ENCODE assay signal across 1 cellular context in the genomic region with DNA sequence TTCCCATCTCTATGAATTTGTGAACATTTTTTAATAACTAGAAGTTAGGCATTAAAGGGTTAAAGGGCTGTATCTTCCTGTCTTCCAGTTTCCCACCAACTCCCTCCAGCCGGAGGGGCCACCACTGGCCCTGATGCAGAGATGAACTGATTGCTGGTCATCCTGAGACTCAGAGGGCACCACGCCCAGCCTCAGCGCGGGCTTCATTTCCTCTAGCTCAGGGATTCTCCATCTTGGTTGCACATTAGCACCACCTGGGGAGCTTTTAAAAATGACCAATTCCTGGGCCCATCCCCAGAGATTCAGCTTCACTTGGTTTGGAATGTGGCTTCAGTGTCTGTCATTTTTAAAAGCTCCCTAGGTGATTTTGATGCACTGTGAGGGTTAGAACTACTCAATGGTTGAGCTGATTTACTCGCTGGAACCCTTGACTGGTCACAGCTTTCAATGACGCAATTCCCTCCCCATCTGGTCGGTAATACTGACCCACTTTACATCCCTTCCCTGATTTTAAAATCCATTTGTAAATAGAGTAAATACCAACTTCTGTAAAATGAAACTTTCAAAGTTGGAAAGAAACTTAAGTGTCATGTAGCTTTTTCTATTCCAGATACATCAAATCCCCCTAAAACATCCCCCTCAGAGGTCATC.
A peak's percentile ranks its signal among the peaks of the same experiment; 100 is the strongest.
TF ChIP-seq lines count a peak whose summit lies in the region.

No MANE protein-coding gene starts in this region.

TF ChIP-seq in K562, 482 proteins besides CTCF, POLR2A, EP300 and RAD21 (continued from another document and continues in another):
- TF ChIP-seq, protein P1, sequence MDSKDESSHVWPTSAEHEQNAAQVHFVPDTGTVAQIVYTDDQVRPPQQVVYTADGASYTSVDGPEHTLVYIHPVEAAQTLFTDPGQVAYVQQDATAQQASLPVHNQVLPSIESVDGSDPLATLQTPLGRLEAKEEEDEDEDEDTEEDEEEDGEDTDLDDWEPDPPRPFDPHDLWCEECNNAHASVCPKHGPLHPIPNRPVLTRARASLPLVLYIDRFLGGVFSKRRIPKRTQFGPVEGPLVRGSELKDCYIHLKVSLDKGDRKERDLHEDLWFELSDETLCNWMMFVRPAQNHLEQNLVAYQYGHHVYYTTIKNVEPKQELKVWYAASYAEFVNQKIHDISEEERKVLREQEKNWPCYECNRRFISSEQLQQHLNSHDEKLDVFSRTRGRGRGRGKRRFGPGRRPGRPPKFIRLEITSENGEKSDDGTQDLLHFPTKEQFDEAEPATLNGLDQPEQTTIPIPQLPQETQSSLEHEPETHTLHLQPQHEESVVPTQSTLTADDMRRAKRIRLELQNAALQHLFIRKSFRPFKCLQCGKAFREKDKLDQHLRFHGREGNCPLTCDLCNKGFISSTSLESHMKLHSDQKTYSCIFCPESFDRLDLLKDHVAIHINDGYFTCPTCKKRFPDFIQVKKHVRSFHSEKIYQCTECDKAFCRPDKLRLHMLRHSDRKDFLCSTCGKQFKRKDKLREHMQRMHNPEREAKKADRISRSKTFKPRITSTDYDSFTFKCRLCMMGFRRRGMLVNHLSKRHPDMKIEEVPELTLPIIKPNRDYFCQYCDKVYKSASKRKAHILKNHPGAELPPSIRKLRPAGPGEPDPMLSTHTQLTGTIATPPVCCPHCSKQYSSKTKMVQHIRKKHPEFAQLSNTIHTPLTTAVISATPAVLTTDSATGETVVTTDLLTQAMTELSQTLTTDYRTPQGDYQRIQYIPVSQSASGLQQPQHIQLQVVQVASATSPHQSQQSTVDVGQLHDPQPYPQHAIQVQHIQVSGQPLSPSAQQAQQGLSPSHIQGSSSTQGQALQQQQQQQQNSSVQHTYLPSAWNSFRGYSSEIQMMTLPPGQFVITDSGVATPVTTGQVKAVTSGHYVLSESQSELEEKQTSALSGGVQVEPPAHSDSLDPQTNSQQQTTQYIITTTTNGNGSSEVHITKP (IDR thresholded peaks at IDR 0.05; ENCODE audit: partially characterized antibody) = peak; percentile 69
- TF ChIP-seq, protein P2, sequence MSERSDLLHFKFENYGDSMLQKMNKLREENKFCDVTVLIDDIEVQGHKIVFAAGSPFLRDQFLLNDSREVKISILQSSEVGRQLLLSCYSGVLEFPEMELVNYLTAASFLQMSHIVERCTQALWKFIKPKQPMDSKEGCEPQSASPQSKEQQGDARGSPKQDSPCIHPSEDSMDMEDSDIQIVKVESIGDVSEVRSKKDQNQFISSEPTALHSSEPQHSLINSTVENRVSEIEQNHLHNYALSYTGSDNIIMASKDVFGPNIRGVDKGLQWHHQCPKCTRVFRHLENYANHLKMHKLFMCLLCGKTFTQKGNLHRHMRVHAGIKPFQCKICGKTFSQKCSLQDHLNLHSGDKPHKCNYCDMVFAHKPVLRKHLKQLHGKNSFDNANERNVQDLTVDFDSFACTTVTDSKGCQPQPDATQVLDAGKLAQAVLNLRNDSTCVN (CRISPR knock-in tag; IDR thresholded peaks at IDR 0.05) = no peak
- TF ChIP-seq ZNF444 (CRISPR knock-in tag; IDR thresholded peaks at IDR 0.05) = no peak
- no peak for TF ChIP-seq SPI1 (IDR thresholded peaks at IDR 0.05; ENCODE audit: borderline replicate concordance, low read depth, low read length)
- no peak for TF ChIP-seq TSC22D4 (tag; IDR thresholded peaks at IDR 0.05)
- peak; percentile 10; the same call in 1 of the 2 replicates for TF ChIP-seq JUND (IDR thresholded peaks at IDR 0.05; ENCODE audit: borderline replicate concordance, low read depth, low read length)
- TF ChIP-seq JUND (tag; IDR thresholded peaks at IDR 0.05; ENCODE audit: borderline replicate concordance, low read depth, low read length) = no peak; the same call in 2 of the 3 replicates
- TF ChIP-seq KLF1 (tag; IDR thresholded peaks at IDR 0.05) = peak; percentile 55; the same call in 1 of the 2 replicates
- TF ChIP-seq CC2D1A (IDR thresholded peaks at IDR 0.05) = no peak
- TF ChIP-seq, protein P3, sequence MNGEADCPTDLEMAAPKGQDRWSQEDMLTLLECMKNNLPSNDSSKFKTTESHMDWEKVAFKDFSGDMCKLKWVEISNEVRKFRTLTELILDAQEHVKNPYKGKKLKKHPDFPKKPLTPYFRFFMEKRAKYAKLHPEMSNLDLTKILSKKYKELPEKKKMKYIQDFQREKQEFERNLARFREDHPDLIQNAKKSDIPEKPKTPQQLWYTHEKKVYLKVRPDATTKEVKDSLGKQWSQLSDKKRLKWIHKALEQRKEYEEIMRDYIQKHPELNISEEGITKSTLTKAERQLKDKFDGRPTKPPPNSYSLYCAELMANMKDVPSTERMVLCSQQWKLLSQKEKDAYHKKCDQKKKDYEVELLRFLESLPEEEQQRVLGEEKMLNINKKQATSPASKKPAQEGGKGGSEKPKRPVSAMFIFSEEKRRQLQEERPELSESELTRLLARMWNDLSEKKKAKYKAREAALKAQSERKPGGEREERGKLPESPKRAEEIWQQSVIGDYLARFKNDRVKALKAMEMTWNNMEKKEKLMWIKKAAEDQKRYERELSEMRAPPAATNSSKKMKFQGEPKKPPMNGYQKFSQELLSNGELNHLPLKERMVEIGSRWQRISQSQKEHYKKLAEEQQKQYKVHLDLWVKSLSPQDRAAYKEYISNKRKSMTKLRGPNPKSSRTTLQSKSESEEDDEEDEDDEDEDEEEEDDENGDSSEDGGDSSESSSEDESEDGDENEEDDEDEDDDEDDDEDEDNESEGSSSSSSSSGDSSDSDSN (IDR thresholded peaks at IDR 0.05; ENCODE audit: borderline replicate concordance in 1 of 2, low read depth in 2 of 2, low read length in 2 of 2) = 0 out of 4 replicates have a peak, but pooled peaks of 1 of the 2 experiments have one; percentile 36
- TF ChIP-seq ZNF699 (CRISPR knock-in tag; IDR thresholded peaks at IDR 0.05; ENCODE audit: insufficient replicate concordance) = no peak
- TF ChIP-seq, protein P4, sequence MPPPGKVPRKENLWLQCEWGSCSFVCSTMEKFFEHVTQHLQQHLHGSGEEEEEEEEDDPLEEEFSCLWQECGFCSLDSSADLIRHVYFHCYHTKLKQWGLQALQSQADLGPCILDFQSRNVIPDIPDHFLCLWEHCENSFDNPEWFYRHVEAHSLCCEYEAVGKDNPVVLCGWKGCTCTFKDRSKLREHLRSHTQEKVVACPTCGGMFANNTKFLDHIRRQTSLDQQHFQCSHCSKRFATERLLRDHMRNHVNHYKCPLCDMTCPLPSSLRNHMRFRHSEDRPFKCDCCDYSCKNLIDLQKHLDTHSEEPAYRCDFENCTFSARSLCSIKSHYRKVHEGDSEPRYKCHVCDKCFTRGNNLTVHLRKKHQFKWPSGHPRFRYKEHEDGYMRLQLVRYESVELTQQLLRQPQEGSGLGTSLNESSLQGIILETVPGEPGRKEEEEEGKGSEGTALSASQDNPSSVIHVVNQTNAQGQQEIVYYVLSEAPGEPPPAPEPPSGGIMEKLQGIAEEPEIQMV (tag; conservative IDR thresholded peaks at IDR 0.05; ENCODE audit: low read depth) = no peak
- no peak for TF ChIP-seq ZNF696 (CRISPR knock-in tag; conservative IDR thresholded peaks at IDR 0.05)
- no peak for TF ChIP-seq ZNF133 (CRISPR knock-in tag; IDR thresholded peaks at IDR 0.05)
- TF ChIP-seq, protein P5, sequence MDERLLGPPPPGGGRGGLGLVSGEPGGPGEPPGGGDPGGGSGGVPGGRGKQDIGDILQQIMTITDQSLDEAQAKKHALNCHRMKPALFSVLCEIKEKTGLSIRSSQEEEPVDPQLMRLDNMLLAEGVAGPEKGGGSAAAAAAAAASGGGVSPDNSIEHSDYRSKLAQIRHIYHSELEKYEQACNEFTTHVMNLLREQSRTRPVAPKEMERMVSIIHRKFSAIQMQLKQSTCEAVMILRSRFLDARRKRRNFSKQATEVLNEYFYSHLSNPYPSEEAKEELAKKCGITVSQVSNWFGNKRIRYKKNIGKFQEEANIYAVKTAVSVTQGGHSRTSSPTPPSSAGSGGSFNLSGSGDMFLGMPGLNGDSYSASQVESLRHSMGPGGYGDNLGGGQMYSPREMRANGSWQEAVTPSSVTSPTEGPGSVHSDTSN (CRISPR knock-in tag; IDR thresholded peaks at IDR 0.05; ENCODE audit: low read depth) = no peak
- TF ChIP-seq, protein P5 (tag; conservative IDR thresholded peaks at IDR 0.05; ENCODE audit: low read depth) = 0 out of 2 replicates have a peak, but pooled peaks have one; percentile 40
- no peak for TF ChIP-seq TEAD4 (IDR thresholded peaks at IDR 0.05; ENCODE audit: low read length)
- TF ChIP-seq TEAD4 (CRISPR knock-in tag; IDR thresholded peaks at IDR 0.05; ENCODE audit: borderline replicate concordance) = no peak
- peak; percentile 65 for TF ChIP-seq CEBPG (CRISPR knock-in tag; IDR thresholded peaks at IDR 0.05)
- peak; percentile 66 to 82; a peak in 3 of 4 replicates for TF ChIP-seq CEBPG (tag; conservative IDR thresholded peaks at IDR 0.05 in 1 of 2, IDR thresholded peaks at IDR 0.05 in 1 of 2)
- TF ChIP-seq, protein P6, sequence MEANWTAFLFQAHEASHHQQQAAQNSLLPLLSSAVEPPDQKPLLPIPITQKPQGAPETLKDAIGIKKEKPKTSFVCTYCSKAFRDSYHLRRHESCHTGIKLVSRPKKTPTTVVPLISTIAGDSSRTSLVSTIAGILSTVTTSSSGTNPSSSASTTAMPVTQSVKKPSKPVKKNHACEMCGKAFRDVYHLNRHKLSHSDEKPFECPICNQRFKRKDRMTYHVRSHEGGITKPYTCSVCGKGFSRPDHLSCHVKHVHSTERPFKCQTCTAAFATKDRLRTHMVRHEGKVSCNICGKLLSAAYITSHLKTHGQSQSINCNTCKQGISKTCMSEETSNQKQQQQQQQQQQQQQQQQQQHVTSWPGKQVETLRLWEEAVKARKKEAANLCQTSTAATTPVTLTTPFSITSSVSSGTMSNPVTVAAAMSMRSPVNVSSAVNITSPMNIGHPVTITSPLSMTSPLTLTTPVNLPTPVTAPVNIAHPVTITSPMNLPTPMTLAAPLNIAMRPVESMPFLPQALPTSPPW (CRISPR knock-in tag; IDR thresholded peaks at IDR 0.05) = peak; percentile 46
- 0 out of 2 replicates have a peak, but pooled peaks have one; percentile 6 for TF ChIP-seq NFE2 (IDR thresholded peaks at IDR 0.05; ENCODE audit: low read depth)
- TF ChIP-seq, protein P7, sequence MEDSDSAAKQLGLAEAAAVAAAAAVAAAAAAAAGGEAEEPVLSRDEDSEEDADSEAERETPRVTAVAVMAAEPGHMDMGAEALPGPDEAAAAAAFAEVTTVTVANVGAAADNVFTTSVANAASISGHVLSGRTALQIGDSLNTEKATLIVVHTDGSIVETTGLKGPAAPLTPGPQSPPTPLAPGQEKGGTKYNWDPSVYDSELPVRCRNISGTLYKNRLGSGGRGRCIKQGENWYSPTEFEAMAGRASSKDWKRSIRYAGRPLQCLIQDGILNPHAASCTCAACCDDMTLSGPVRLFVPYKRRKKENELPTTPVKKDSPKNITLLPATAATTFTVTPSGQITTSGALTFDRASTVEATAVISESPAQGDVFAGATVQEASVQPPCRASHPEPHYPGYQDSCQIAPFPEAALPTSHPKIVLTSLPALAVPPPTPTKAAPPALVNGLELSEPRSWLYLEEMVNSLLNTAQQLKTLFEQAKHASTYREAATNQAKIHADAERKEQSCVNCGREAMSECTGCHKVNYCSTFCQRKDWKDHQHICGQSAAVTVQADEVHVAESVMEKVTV (CRISPR knock-in tag; IDR thresholded peaks at IDR 0.05) = no peak
- no peak for TF ChIP-seq DNMT1 (IDR thresholded peaks at IDR 0.05)
- TF ChIP-seq TOE1 (IDR thresholded peaks at IDR 0.05; ENCODE audit: borderline replicate concordance) = 0 out of 2 replicates have a peak, but pooled peaks have one; percentile 19
- no peak for TF ChIP-seq TOE1 (CRISPR knock-in tag; IDR thresholded peaks at IDR 0.05; ENCODE audit: borderline replicate concordance, low read depth)
- TF ChIP-seq, protein P8, sequence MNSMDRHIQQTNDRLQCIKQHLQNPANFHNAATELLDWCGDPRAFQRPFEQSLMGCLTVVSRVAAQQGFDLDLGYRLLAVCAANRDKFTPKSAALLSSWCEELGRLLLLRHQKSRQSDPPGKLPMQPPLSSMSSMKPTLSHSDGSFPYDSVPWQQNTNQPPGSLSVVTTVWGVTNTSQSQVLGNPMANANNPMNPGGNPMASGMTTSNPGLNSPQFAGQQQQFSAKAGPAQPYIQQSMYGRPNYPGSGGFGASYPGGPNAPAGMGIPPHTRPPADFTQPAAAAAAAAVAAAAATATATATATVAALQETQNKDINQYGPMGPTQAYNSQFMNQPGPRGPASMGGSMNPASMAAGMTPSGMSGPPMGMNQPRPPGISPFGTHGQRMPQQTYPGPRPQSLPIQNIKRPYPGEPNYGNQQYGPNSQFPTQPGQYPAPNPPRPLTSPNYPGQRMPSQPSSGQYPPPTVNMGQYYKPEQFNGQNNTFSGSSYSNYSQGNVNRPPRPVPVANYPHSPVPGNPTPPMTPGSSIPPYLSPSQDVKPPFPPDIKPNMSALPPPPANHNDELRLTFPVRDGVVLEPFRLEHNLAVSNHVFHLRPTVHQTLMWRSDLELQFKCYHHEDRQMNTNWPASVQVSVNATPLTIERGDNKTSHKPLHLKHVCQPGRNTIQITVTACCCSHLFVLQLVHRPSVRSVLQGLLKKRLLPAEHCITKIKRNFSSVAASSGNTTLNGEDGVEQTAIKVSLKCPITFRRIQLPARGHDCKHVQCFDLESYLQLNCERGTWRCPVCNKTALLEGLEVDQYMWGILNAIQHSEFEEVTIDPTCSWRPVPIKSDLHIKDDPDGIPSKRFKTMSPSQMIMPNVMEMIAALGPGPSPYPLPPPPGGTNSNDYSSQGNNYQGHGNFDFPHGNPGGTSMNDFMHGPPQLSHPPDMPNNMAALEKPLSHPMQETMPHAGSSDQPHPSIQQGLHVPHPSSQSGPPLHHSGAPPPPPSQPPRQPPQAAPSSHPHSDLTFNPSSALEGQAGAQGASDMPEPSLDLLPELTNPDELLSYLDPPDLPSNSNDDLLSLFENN (IDR thresholded peaks at IDR 0.05; ENCODE audit: low read depth in 2 of 2, low read length in 2 of 2) = no peak
- TF ChIP-seq, protein P9, sequence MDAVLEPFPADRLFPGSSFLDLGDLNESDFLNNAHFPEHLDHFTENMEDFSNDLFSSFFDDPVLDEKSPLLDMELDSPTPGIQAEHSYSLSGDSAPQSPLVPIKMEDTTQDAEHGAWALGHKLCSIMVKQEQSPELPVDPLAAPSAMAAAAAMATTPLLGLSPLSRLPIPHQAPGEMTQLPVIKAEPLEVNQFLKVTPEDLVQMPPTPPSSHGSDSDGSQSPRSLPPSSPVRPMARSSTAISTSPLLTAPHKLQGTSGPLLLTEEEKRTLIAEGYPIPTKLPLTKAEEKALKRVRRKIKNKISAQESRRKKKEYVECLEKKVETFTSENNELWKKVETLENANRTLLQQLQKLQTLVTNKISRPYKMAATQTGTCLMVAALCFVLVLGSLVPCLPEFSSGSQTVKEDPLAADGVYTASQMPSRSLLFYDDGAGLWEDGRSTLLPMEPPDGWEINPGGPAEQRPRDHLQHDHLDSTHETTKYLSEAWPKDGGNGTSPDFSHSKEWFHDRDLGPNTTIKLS (IDR thresholded peaks at IDR 0.05; ENCODE audit: borderline replicate concordance, low read depth) = no peak
- TF ChIP-seq ZNF41 (CRISPR knock-in tag; conservative IDR thresholded peaks at IDR 0.05) = no peak
- peak; percentile 93 for TF ChIP-seq ZNF589 (CRISPR knock-in tag; IDR thresholded peaks at IDR 0.05; ENCODE audit: low read depth)
- 0 out of 2 replicates have a peak, but pooled peaks have one; percentile 21 for TF ChIP-seq CREM (IDR thresholded peaks at IDR 0.05; ENCODE audit: low read depth)
- TF ChIP-seq KLF13 (tag; IDR thresholded peaks at IDR 0.05; ENCODE audit: borderline replicate concordance, low read depth) = 0 out of 2 replicates have a peak, but pooled peaks have one; percentile 29
- 0 out of 2 replicates have a peak, but pooled peaks have one; percentile 8 for TF ChIP-seq DMBX1 (CRISPR knock-in tag; IDR thresholded peaks at IDR 0.05; ENCODE audit: borderline replicate concordance)
- TF ChIP-seq NRF1 (conservative IDR thresholded peaks at IDR 0.05 in 1 of 2, IDR thresholded peaks at IDR 0.05 in 1 of 2) = no peak
